Comparison of ENCODE assay signal across 8 cellular contexts in the genomic region with DNA sequence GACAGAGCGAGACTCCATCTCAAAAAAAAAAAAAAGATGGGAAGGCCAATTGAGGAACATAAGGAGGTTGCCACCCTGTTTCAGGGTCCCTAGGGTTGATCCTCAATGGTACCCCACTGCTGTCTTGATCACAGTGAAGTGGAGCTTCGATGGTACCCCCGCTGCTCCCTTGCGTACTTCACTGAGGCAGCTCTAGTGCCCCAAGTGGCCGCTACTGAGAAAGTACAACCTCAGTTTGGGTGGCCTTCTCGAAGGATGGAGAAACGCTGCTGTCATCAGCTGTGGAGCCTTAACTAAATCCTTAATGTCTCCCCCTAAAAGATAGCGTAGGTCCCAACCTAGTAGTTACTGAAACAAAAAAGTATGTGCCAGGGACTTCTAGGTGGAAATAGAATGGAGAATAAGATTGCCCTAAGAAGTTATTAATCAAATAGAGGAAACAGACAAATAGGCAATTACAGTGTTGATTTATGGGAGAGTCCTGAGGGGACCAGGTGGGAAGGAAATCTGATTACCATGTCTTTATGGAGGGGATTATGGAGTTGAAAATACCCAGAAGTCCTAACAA. TPM values are rescaled to one million over a fixed set of nuclear protein-coding genes. Genes with fewer than 3 reads are reported as not detected.
DNase-seq lines count a peak whose midpoint lies in the region; ATAC-seq and TF ChIP-seq lines count a peak whose summit lies in the region.

No MANE protein-coding gene starts in this region.

- peaks cover 36% of the 10 kb centered on the region for H3K27me3 Mint-ChIP-seq in WTC11 (ENCODE audit: low read depth)
- H3K27me3 Mint-ChIP-seq in memory B cell: no peaks in the 10 kb centered on the region

- H3K4me1 Mint-ChIP-seq in WTC11 (peaks cover 9% of the 10 kb centered on the region), memory B cell (peaks cover 43% of the 10 kb centered on the region)

- TF ChIP-seq CTCF in WTC11 (IDR thresholded peaks at IDR 0.05): peak; percentile 52

- POLR2A ChIA-PET in WTC11 (lab: Charles Lee): interaction anchor here (0.6 to 0.7 kb wide), 2 partner anchors 337 to 450 kb away, joined by 3 read pairs; no protein-coding TSS in a partner anchor

- H3K36me3 Mint-ChIP-seq in WTC11: no peaks in the 10 kb centered on the region
- H3K36me3 Mint-ChIP-seq in memory B cell: peaks cover 37% of the 10 kb centered on the region

- ATAC-seq in WTC11 (peak; percentile 87), memory B cell (ENCODE audit: low read depth) (peak; percentile 97), HG03460 (IDR thresholded peaks at IDR 0.05; ENCODE audit: unreplicated experiment) (no peak)
- ATAC-seq in stimulated activated naive CD8-positive, alpha-beta T cell treated with anti-CD3 and anti-CD28 coated beads, Interleukin-15, Interleukin-2, amounts not matched to agents 100 U/mL and 50 U/mL, for 24 hours: peak; percentile 74

- CTCF ChIA-PET in WTC11 (lab: Charles Lee): interaction anchor here (0.6 to 3.1 kb wide), 46 partner anchors 9 to 932 kb away, joined by 3 to 42 read pairs (median 5); partner anchors contain the start of genes ARHGEF39, CCDC107, CREB3 and HINT2

- H3K9me3 Mint-ChIP-seq in WTC11: no peaks in the 10 kb centered on the region
- no peaks in the 10 kb centered on the region for H3K9me3 Mint-ChIP-seq in memory B cell

- no peak overlapping the region for H3K27ac Mint-ChIP-seq in WTC11
- peak overlapping the region; percentile 46 for H3K27ac Mint-ChIP-seq in memory B cell

- no peak overlapping the region for H3K4me3 Mint-ChIP-seq in WTC11
- H3K4me3 Mint-ChIP-seq in memory B cell: no peak overlapping the region

- peak; percentile 31 for DNase-seq in NCI-H2227 (lab: John Stamatoyannopoulos, UW; ENCODE audit: unreplicated experiment)
- DNase-seq in NCI-H2227 treated with DMSO at 0.1 percent for 48 hours (lab: John Stamatoyannopoulos, UW): no peak
- peak; percentile 55 to 57 for DNase-seq in Kasumi-1 (lab: John Stamatoyannopoulos, UW)
- peak; percentile 63 for DNase-seq in WTC11 (ENCODE audit: low spot score)
- peak; percentile 22 for DNase-seq in dedifferentiated amniotic fluid mesenchymal stem cell (ENCODE audit: extremely low spot score)
- peak in 1 of 2 donors; percentile 44 for DNase-seq in memory B cell (ENCODE audit: low spot score in 2 of 2)
- peak; percentile 65 for DNase-seq in stimulated activated naive CD8-positive, alpha-beta T cell treated with anti-CD3 and anti-CD28 coated beads, Interleukin-15, Interleukin-2, amounts not matched to agents 100 U/mL and 50 U/mL, for 24 hours

TF ChIP-seq in WTC11, 78 proteins besides CTCF, POLR2A, EP300 and RAD21:
- TF ChIP-seq, protein P1, sequence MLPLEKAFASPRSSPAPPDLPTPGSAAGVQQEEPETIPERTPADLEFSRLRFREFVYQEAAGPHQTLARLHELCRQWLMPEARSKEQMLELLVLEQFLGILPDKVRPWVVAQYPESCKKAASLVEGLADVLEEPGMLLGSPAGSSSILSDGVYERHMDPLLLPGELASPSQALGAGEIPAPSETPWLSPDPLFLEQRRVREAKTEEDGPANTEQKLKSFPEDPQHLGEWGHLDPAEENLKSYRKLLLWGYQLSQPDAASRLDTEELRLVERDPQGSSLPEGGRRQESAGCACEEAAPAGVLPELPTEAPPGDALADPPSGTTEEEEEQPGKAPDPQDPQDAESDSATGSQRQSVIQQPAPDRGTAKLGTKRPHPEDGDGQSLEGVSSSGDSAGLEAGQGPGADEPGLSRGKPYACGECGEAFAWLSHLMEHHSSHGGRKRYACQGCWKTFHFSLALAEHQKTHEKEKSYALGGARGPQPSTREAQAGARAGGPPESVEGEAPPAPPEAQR (CRISPR knock-in tag; IDR thresholded peaks at IDR 0.05): no peak
- TF ChIP-seq USF1 (CRISPR knock-in tag; IDR thresholded peaks at IDR 0.05): no peak
TF ChIP-seq in WTC11: peak in this region for 0.

RNA-seq across cellular contexts. Expression of gene TESK1, which starts 6.3 kb away (rescaled TPM):
- total RNA-seq in WTC11 (2021): 18.9 to 20.4 TPM (median 19.3 TPM) in 3 replicates

RNA-seq across cellular contexts. Expression of gene CD72, which starts 6.9 kb away (rescaled TPM):
- 2.9 to 4.6 TPM (median 4.5 TPM) in 3 replicates for total RNA-seq in WTC11 (2021)

RNA-seq across cellular contexts. Expression of gene SIT1, which starts 39.4 kb away (rescaled TPM):
- total RNA-seq in WTC11 (2021): 4.1 to 7.2 TPM (median 5.4 TPM) in 3 replicates

RNA-seq across cellular contexts. Expression of gene RMRP, which starts 46.5 kb away (rescaled TPM):
- 23,577 to 25,958 TPM (median 25,042 TPM) in 3 replicates for total RNA-seq in WTC11 (2021)

RNA-seq across cellular contexts. Expression of gene CCDC107, which starts 46.8 kb away (rescaled TPM):
- 10.8 to 14.7 TPM (median 14.1 TPM) in 3 replicates for total RNA-seq in WTC11 (2021)
